ENCODE assay signal across 10 cellular contexts in genomic region chr19:40831502-40832430, GRCh38. TPM values are rescaled to one million over a fixed set of nuclear protein-coding genes. Genes with fewer than 3 reads are reported as not detected.
DNase-seq lines count a peak whose midpoint lies in the region; ATAC-seq and TF ChIP-seq lines count a peak whose summit lies in the region.
"Had no signal": no experiment of that assay in that cellular context is flagged by ENCODE, and none has a peak within 500 bp of the region (broad histone marks: within the 10 kb centered on the region; RNA-seq: fewer than 3 reads in every experiment).

No MANE protein-coding gene starts in this region.

- DNase-seq in activated CD4-positive, alpha-beta memory T cell treated with anti-CD3 and anti-CD28 coated beads for 36 hours = peak; percentile 3
- DNase-seq in activated CD4-positive, alpha-beta memory T cell treated with anti-CD3 and anti-CD28 coated beads, Interleukin-2, amount 10 ng/mL, durations not matched to agents 7 days and 5 days = no peak
- peak; percentile 47 to 70 for DNase-seq in SJCRH30
- DNase-seq in foreskin fibroblast = peak; percentile 96 to 98
- DNase-seq in upper lobe of right lung = no peak
- no peak for DNase-seq in stimulated activated CD4-positive, alpha-beta T cell treated with anti-CD3 and anti-CD28 coated beads, Interleukin-4, amount 100 ng/mL, for 1 hour
- no peak for DNase-seq in H9
- DNase-seq in NCI-H1092 treated with DMSO at 0.1 percent for 48 hours (lab: John Stamatoyannopoulos, UW) = no peak
- DNase-seq: CD4-positive, CD25-positive, alpha-beta regulatory T cell; hippocampal formation had no signal

- H3K27me3 Mint-ChIP-seq in activated CD4-positive, alpha-beta memory T cell treated with anti-CD3 and anti-CD28 coated beads for 36 hours = no peaks in the 10 kb centered on the region
- peaks cover 4% of the 10 kb centered on the region for H3K27me3 Mint-ChIP-seq in activated CD4-positive, alpha-beta memory T cell treated with anti-CD3 and anti-CD28 coated beads, Interleukin-2, amount 10 ng/mL, durations not matched to agents 7 days and 5 days
- peaks cover 3% of the 10 kb centered on the region; the same call in 1 of the 2 replicates for H3K27me3 Mint-ChIP-seq in H9 (ENCODE audit: low read depth)
- H3K27me3 Mint-ChIP-seq: CD4-positive, CD25-positive, alpha-beta regulatory T cell had no signal

- H3K9me3 ChIP-seq in SJCRH30 (replicated peaks) (no peaks in the 10 kb centered on the region), upper lobe of right lung (no peaks in the 10 kb centered on the region), H9 (ENCODE audit: control insufficient read depth, low read depth, low read length) (no peaks in the 10 kb centered on the region)

- ATAC-seq in upper lobe of right lung = peak; percentile 88

- no peak overlapping the region for H2BK20ac ChIP-seq in H9 (ENCODE audit: low read depth, low read length, poor library complexity, severe bottlenecking)

- TF ChIP-seq CTCF in foreskin fibroblast (IDR thresholded peaks at IDR 0.05; ENCODE audit: low read depth, low read length) (no peak), upper lobe of right lung (IDR thresholded peaks at IDR 0.05) (no peak), H9 (conservative IDR thresholded peaks at IDR 0.05) (no peak)

- peaks cover 2% of the 10 kb centered on the region for H4K20me1 ChIP-seq in H9 (ENCODE audit: control insufficient read depth, insufficient read depth, insufficient read length)

- no peak overlapping the region for H2BK5ac ChIP-seq in H9 (ENCODE audit: insufficient read length, low read length)

- H3K14ac ChIP-seq in H9 (ENCODE audit: insufficient read depth, low read length) = no peak overlapping the region

- H4K91ac ChIP-seq in H9 (ENCODE audit: insufficient read length, low read depth, low read length) = no peak overlapping the region

- H3K36me3 Mint-ChIP-seq in activated CD4-positive, alpha-beta memory T cell treated with anti-CD3 and anti-CD28 coated beads for 36 hours = peaks cover 4% of the 10 kb centered on the region
- peaks cover 10% of the 10 kb centered on the region for H3K36me3 Mint-ChIP-seq in activated CD4-positive, alpha-beta memory T cell treated with anti-CD3 and anti-CD28 coated beads, Interleukin-2, amount 10 ng/mL, durations not matched to agents 7 days and 5 days (ENCODE audit: low read depth)
- no peaks in the 10 kb centered on the region; a peak in 1 of 7 replicates for H3K36me3 Mint-ChIP-seq in H9 (ENCODE audit: insufficient read depth in 1 of 3, low read depth in 3 of 3)

- no peaks in the 10 kb centered on the region for H3K36me3 ChIP-seq in SJCRH30
- no peaks in the 10 kb centered on the region for H3K36me3 ChIP-seq in upper lobe of right lung

- intact Hi-C loops in activated CD4-positive, alpha-beta memory T cell treated with anti-CD3 and anti-CD28 coated beads for 36 hours (cut with micrococcal nuclease) = no loop called here
- intact Hi-C loops in upper lobe of right lung (cut with DNase I) = no loop called here

- no peak overlapping the region for H4K8ac ChIP-seq in H9 (replicated peaks; ENCODE audit: insufficient read length, low read depth, low read length)

- no peaks in the 10 kb centered on the region for H3K27me3 ChIP-seq in SJCRH30
- no peaks in the 10 kb centered on the region for H3K27me3 ChIP-seq in upper lobe of right lung
- no peaks in the 10 kb centered on the region for H3K27me3 ChIP-seq in H9 (ENCODE audit: insufficient read depth, low read length)

- no peak overlapping the region for H3K9ac ChIP-seq in H9 (ENCODE audit: extremely low read depth, insufficient read length, low read length)

- peaks cover 11% of the 10 kb centered on the region for H3K4me1 ChIP-seq in SJCRH30
- H3K4me1 ChIP-seq in upper lobe of right lung = peaks cover 6% of the 10 kb centered on the region
- H3K4me1 ChIP-seq in H9 (ENCODE audit: insufficient read depth, low read length) = no peaks in the 10 kb centered on the region

- H3K18ac ChIP-seq in H9 (ENCODE audit: insufficient read length, low read depth, low read length) = no peak overlapping the region

- no peak overlapping the region for H3K27ac Mint-ChIP-seq in activated CD4-positive, alpha-beta memory T cell treated with anti-CD3 and anti-CD28 coated beads for 36 hours
- H3K27ac Mint-ChIP-seq in activated CD4-positive, alpha-beta memory T cell treated with anti-CD3 and anti-CD28 coated beads, Interleukin-2, amount 10 ng/mL, durations not matched to agents 7 days and 5 days = no peak overlapping the region
- no peak overlapping the region for H3K27ac Mint-ChIP-seq in H9
- H3K27ac Mint-ChIP-seq: CD4-positive, CD25-positive, alpha-beta regulatory T cell had no signal

- no peak overlapping the region for H4K5ac ChIP-seq in H9 (ENCODE audit: insufficient read length, low read depth, low read length)

- no peaks in the 10 kb centered on the region for H3K79me2 ChIP-seq in H9 (ENCODE audit: insufficient read depth, low read length)

- no peaks in the 10 kb centered on the region for H3K79me1 ChIP-seq in H9 (ENCODE audit: insufficient read depth, low read depth, low read length, poor library complexity, severe bottlenecking)

- H2AK5ac ChIP-seq in H9 (ENCODE audit: insufficient read length, low read length) = no peak overlapping the region

- H3K4me2 ChIP-seq in H9 (ENCODE audit: insufficient read depth, insufficient read length, low read length) = no peak overlapping the region

- no peaks in the 10 kb centered on the region for H3K23me2 ChIP-seq in H9 (ENCODE audit: insufficient read length, low read depth, low read length, poor library complexity, severe bottlenecking)

- no peak overlapping the region for H3T11ph ChIP-seq in H9 (ENCODE audit: low read length)

- H3K23ac ChIP-seq in H9 (ENCODE audit: insufficient read length, low read depth, low read length) = no peak overlapping the region

- POLR2A ChIA-PET in activated CD4-positive, alpha-beta memory T cell treated with anti-CD3 and anti-CD28 coated beads for 36 hours (lab: Charles Lee) = interaction anchor here (0.6 kb wide), 1 partner anchor 688 kb away, joined by 6 read pairs; no protein-coding TSS in a partner anchor
- POLR2A ChIA-PET in activated CD4-positive, alpha-beta memory T cell treated with anti-CD3 and anti-CD28 coated beads, Interleukin-2, amount 10 ng/mL, durations not matched to agents 7 days and 5 days (lab: Charles Lee) = no interaction called here

- no peak overlapping the region for H3K27ac ChIP-seq in SJCRH30
- peak overlapping the region; percentile 36 for H3K27ac ChIP-seq in upper lobe of right lung
- H3K27ac ChIP-seq in H9 (ENCODE audit: insufficient read length, low read depth, low read length) = no peak overlapping the region

- CTCF ChIA-PET in activated CD4-positive, alpha-beta memory T cell treated with anti-CD3 and anti-CD28 coated beads for 36 hours (lab: Charles Lee) = interaction anchor here (1.5 kb wide), 1 partner anchor 12 kb away, joined by 4 read pairs; no protein-coding TSS in a partner anchor
- CTCF ChIA-PET in activated CD4-positive, alpha-beta memory T cell treated with anti-CD3 and anti-CD28 coated beads, Interleukin-2, amount 10 ng/mL, durations not matched to agents 7 days and 5 days (lab: Charles Lee) = interaction anchor here (0.6 to 0.9 kb wide), 3 partner anchors 11 to 197 kb away, joined by 3 to 5 read pairs (median 3); no protein-coding TSS in a partner anchor

- peaks cover 8% of the 10 kb centered on the region for H3K4me1 Mint-ChIP-seq in activated CD4-positive, alpha-beta memory T cell treated with anti-CD3 and anti-CD28 coated beads for 36 hours (ENCODE audit: low read depth)
- peaks cover 15% of the 10 kb centered on the region for H3K4me1 Mint-ChIP-seq in activated CD4-positive, alpha-beta memory T cell treated with anti-CD3 and anti-CD28 coated beads, Interleukin-2, amount 10 ng/mL, durations not matched to agents 7 days and 5 days
- no peaks in the 10 kb centered on the region for H3K4me1 Mint-ChIP-seq in H9

- H2BK120ac ChIP-seq in H9 (ENCODE audit: low read depth, low read length, poor library complexity, severe bottlenecking) = no peak overlapping the region

- no peak overlapping the region for H3K56ac ChIP-seq in H9 (ENCODE audit: insufficient read length, low read depth, low read length)

- no peak overlapping the region for H3K4me3 ChIP-seq in SJCRH30
- no peak overlapping the region for H3K4me3 ChIP-seq in foreskin fibroblast (ENCODE audit: low read depth in 1 of 2, low read length in 2 of 2)
- H3K4me3 ChIP-seq in upper lobe of right lung = no peak overlapping the region

- WGBS in H9 (ENCODE audit: extremely low coverage, insufficient read length, low lambda C conversion rate) = no CpG with 5 or more reads among the region's 7 CpGs

- H3K9me3 Mint-ChIP-seq in activated CD4-positive, alpha-beta memory T cell treated with anti-CD3 and anti-CD28 coated beads for 36 hours = no peaks in the 10 kb centered on the region
- peaks cover 5% of the 10 kb centered on the region for H3K9me3 Mint-ChIP-seq in activated CD4-positive, alpha-beta memory T cell treated with anti-CD3 and anti-CD28 coated beads, Interleukin-2, amount 10 ng/mL, durations not matched to agents 7 days and 5 days
- no peaks in the 10 kb centered on the region for H3K9me3 Mint-ChIP-seq in H9

- H2BK15ac ChIP-seq in H9 (ENCODE audit: low read depth, low read length) = no peak overlapping the region

- H2AFZ ChIP-seq in H9 (ENCODE audit: low read length) = no peak overlapping the region

- H3K4ac ChIP-seq in H9 (ENCODE audit: low read depth, low read length) = no peak overlapping the region

- no peak overlapping the region for H2BK12ac ChIP-seq in H9 (ENCODE audit: insufficient read length, low read depth, low read length)

- no peak overlapping the region for H3K4me3 Mint-ChIP-seq in activated CD4-positive, alpha-beta memory T cell treated with anti-CD3 and anti-CD28 coated beads for 36 hours
- H3K4me3 Mint-ChIP-seq in activated CD4-positive, alpha-beta memory T cell treated with anti-CD3 and anti-CD28 coated beads, Interleukin-2, amount 10 ng/mL, durations not matched to agents 7 days and 5 days = no peak overlapping the region
- no peak overlapping the region for H3K4me3 Mint-ChIP-seq in H9
- H3K4me3 Mint-ChIP-seq: CD4-positive, CD25-positive, alpha-beta regulatory T cell had no signal

RNA-seq across cellular contexts. Expression of gene CYP2A6, which starts 18.5 kb away (rescaled TPM):
- not detected for total RNA-seq in activated CD4-positive, alpha-beta memory T cell treated with anti-CD3 and anti-CD28 coated beads for 36 hours
- not detected for total RNA-seq in activated CD4-positive, alpha-beta memory T cell treated with anti-CD3 and anti-CD28 coated beads, Interleukin-2, amount 10 ng/mL, durations not matched to agents 7 days and 5 days
- total RNA-seq in SJCRH30 (2014; rRNA removed; shearing (Covaris generic)) = not detected in 2 replicates
- not detected for total RNA-seq in upper lobe of right lung
- 0.28 TPM in 1 of 2 replicates, not detected in the other for total RNA-seq in H9 (2021)
- total RNA-seq: CD4-positive, CD25-positive, alpha-beta regulatory T cell had no signal

RNA-seq across cellular contexts. Expression of gene EGLN2, which starts 32.8 kb away (rescaled TPM):
- 10 to 100 TPM; 89.1 to 90.3 TPM for total RNA-seq in activated CD4-positive, alpha-beta memory T cell treated with anti-CD3 and anti-CD28 coated beads for 36 hours
- total RNA-seq in activated CD4-positive, alpha-beta memory T cell treated with anti-CD3 and anti-CD28 coated beads, Interleukin-2, amount 10 ng/mL, durations not matched to agents 7 days and 5 days = 100 to 1,000 TPM; 127 to 128 TPM
- total RNA-seq in SJCRH30 (2014; rRNA removed; shearing (Covaris generic)) = 55.7 and 56.2 TPM in 2 replicates
- total RNA-seq in upper lobe of right lung (173 TPM), H9 (2021) (126 and 131 TPM in 2 replicates)

RNA-seq across cellular contexts. Expression of gene CYP2A7, which starts 50.3 kb away (rescaled TPM):
- total RNA-seq in activated CD4-positive, alpha-beta memory T cell treated with anti-CD3 and anti-CD28 coated beads for 36 hours = not detected
- total RNA-seq in activated CD4-positive, alpha-beta memory T cell treated with anti-CD3 and anti-CD28 coated beads, Interleukin-2, amount 10 ng/mL, durations not matched to agents 7 days and 5 days = not detected
- total RNA-seq in SJCRH30 (2014; rRNA removed; shearing (Covaris generic)) = not detected in 2 replicates
- 1.7 TPM for total RNA-seq in upper lobe of right lung
- total RNA-seq in H9 (2021) = not detected in 2 replicates
- total RNA-seq: CD4-positive, CD25-positive, alpha-beta regulatory T cell had no signal

RNA-seq across cellular contexts. Expression of gene RAB4B, which starts 53.7 kb away (rescaled TPM):
- 10 to 100 TPM; 38.0 to 41.7 TPM for total RNA-seq in activated CD4-positive, alpha-beta memory T cell treated with anti-CD3 and anti-CD28 coated beads for 36 hours
- 10 to 100 TPM; 65.7 to 68.3 TPM for total RNA-seq in activated CD4-positive, alpha-beta memory T cell treated with anti-CD3 and anti-CD28 coated beads, Interleukin-2, amount 10 ng/mL, durations not matched to agents 7 days and 5 days
- total RNA-seq in SJCRH30 (2014; rRNA removed; shearing (Covaris generic)) = 10.5 and 11.1 TPM in 2 replicates
- total RNA-seq in upper lobe of right lung = 45.4 TPM
- 22.6 and 26.8 TPM in 2 replicates for total RNA-seq in H9 (2021)

RNA-seq across cellular contexts. Expression of gene MIA, which starts 56.4 kb away (rescaled TPM):
- under 1 TPM in 1 of 2 experiments, not detected in 1; 1.00 TPM for total RNA-seq in activated CD4-positive, alpha-beta memory T cell treated with anti-CD3 and anti-CD28 coated beads for 36 hours
- total RNA-seq in activated CD4-positive, alpha-beta memory T cell treated with anti-CD3 and anti-CD28 coated beads, Interleukin-2, amount 10 ng/mL, durations not matched to agents 7 days and 5 days = not detected
- total RNA-seq in SJCRH30 (2014; rRNA removed; shearing (Covaris generic)) = 0.66 TPM in 1 of 2 replicates, not detected in the other
- total RNA-seq in upper lobe of right lung (not detected), H9 (2021) (not detected in 2 replicates)
- total RNA-seq: CD4-positive, CD25-positive, alpha-beta regulatory T cell had no signal

Comparison
In these comparisons a context has a peak if more than half of its experiments do, and no peak if none do; other contexts are left out.
1. DNase-seq: peak in activated CD4-positive, alpha-beta memory T cell treated with anti-CD3 and anti-CD28 coated beads for 36 hours (single experiment), SJCRH30 (2 of 2) and foreskin fibroblast (2 of 2); none in activated CD4-positive, alpha-beta memory T cell treated with anti-CD3 and anti-CD28 coated beads, Interleukin-2, amount 10 ng/mL, durations not matched to agents 7 days and 5 days (single experiment), upper lobe of right lung (single experiment), stimulated activated CD4-positive, alpha-beta T cell treated with anti-CD3 and anti-CD28 coated beads, Interleukin-4, amount 100 ng/mL, for 1 hour (single experiment), H9 (single experiment) and NCI-H1092 treated with DMSO at 0.1 percent for 48 hours (single experiment).